Comparison of ENCODE assay signal across 13 cellular contexts in the genomic region with DNA sequence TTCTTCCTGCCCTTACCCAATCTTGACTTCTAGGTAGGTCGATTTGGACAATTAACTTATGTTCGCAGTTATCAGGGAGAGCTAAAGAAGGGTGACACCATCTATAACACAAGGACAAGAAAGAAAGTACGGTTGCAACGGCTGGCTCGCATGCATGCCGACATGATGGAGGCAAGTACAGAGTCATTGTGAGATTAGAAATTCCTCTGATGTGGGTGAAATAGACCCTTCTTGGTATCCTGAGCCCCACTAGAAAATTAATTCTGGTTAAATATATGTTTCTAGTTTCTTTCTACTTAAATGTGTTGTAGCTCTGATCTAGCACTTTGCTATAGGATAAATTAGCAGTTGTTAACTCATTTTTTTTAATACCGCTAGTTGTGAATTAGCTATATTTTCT. TPM values are rescaled to one million over a fixed set of nuclear protein-coding genes. Genes with fewer than 3 reads are reported as not detected.
DNase-seq lines count a peak whose midpoint lies in the region; ATAC-seq and TF ChIP-seq lines count a peak whose summit lies in the region.
"Had no signal": no experiment of that assay in that cellular context is flagged by ENCODE, and none has a peak within 500 bp of the region (broad histone marks: within the 10 kb centered on the region; RNA-seq: fewer than 3 reads in every experiment).

No MANE protein-coding gene starts in this region.

- no peak overlapping the region for H3K4me3 ChIP-seq in GM12865 (ENCODE audit: low read depth, low read length)
- H3K4me3 ChIP-seq: MG63, SJCRH30 had no signal

- H3K27me3 Mint-ChIP-seq in activated naive CD8-positive, alpha-beta T cell treated with anti-CD3 and anti-CD28 coated beads for 36 hours, result no peaks in the 10 kb centered on the region
- H3K27me3 Mint-ChIP-seq in activated naive CD8-positive, alpha-beta T cell treated with anti-CD3 and anti-CD28 coated beads, Interleukin-2, amount 50 U/mL, for 24 hours, result no peaks in the 10 kb centered on the region
- H3K27me3 Mint-ChIP-seq: CD8-positive, alpha-beta memory T cell had no signal

- TF ChIP-seq POLR2A in erythroblast (IDR thresholded peaks at IDR 0.05; ENCODE audit: low read length), result no peak

- H3K27ac ChIP-seq in VCaP, result peak overlapping the region; percentile 8; the same call in 1 of the 2 replicates
- H3K27ac ChIP-seq: SJCRH30 had no signal

- no peak overlapping the region for H3K4me3 Mint-ChIP-seq in activated naive CD8-positive, alpha-beta T cell treated with anti-CD3 and anti-CD28 coated beads for 36 hours
- no peak overlapping the region for H3K4me3 Mint-ChIP-seq in activated naive CD8-positive, alpha-beta T cell treated with anti-CD3 and anti-CD28 coated beads, Interleukin-2, amount 50 U/mL, for 24 hours
- H3K4me3 Mint-ChIP-seq in stimulated activated effector memory CD8-positive, alpha-beta T cell treated with anti-CD3 and anti-CD28 coated beads, Interleukin-12 subunit alpha, Interleukin-12 subunit beta, amount 100 ng/mL, for 72 hours, result no peak overlapping the region

- H3K36me3 Mint-ChIP-seq in activated naive CD8-positive, alpha-beta T cell treated with anti-CD3 and anti-CD28 coated beads for 36 hours, result peaks cover 19% of the 10 kb centered on the region
- peaks cover 51% of the 10 kb centered on the region for H3K36me3 Mint-ChIP-seq in activated naive CD8-positive, alpha-beta T cell treated with anti-CD3 and anti-CD28 coated beads, Interleukin-2, amount 50 U/mL, for 24 hours (ENCODE audit: low read depth)
- peaks cover 99% of the 10 kb centered on the region for H3K36me3 Mint-ChIP-seq in stimulated activated effector memory CD8-positive, alpha-beta T cell treated with anti-CD3 and anti-CD28 coated beads, Interleukin-12 subunit alpha, Interleukin-12 subunit beta, amount 100 ng/mL, for 72 hours

- H3K4me1 Mint-ChIP-seq in activated naive CD8-positive, alpha-beta T cell treated with anti-CD3 and anti-CD28 coated beads for 36 hours, result peaks cover 14% of the 10 kb centered on the region
- peaks cover 13% of the 10 kb centered on the region for H3K4me1 Mint-ChIP-seq in activated naive CD8-positive, alpha-beta T cell treated with anti-CD3 and anti-CD28 coated beads, Interleukin-2, amount 50 U/mL, for 24 hours
- no peaks in the 10 kb centered on the region for H3K4me1 Mint-ChIP-seq in stimulated activated effector memory CD8-positive, alpha-beta T cell treated with anti-CD3 and anti-CD28 coated beads, Interleukin-12 subunit alpha, Interleukin-12 subunit beta, amount 100 ng/mL, for 72 hours

- TF ChIP-seq CTCF in GM12865 (IDR thresholded peaks at IDR 0.05; ENCODE audit: insufficient read depth, low read depth, low read length, missing control alignments) (no peak), VCaP (conservative IDR thresholded peaks at IDR 0.05) (no peak)

- peak; percentile 12 for DNase-seq in activated naive CD8-positive, alpha-beta T cell treated with anti-CD3 and anti-CD28 coated beads for 36 hours
- DNase-seq in activated naive CD8-positive, alpha-beta T cell treated with anti-CD3 and anti-CD28 coated beads, Interleukin-2, amount 50 U/mL, for 24 hours, result no peak
- DNase-seq in GM12865 (ENCODE audit: low read depth), result peak; percentile 5
- no peak for DNase-seq in stimulated activated effector memory CD8-positive, alpha-beta T cell treated with anti-CD3 and anti-CD28 coated beads, Interleukin-12 subunit alpha, Interleukin-12 subunit beta, amount 100 ng/mL, for 72 hours (ENCODE audit: low spot score in 2 of 2)
- DNase-seq in erythroblast (lab: John Stamatoyannopoulos, UW), result no peak
- no peak for DNase-seq in HPDE6-E6E7 (ENCODE audit: extremely low spot score)
- DNase-seq: DND-41, MG63, NCI-H146, NCI-H748 treated with DMSO at 0.1 percent for 48 hours, SJCRH30 had no signal

- ATAC-seq in activated naive CD8-positive, alpha-beta T cell treated with anti-CD3 and anti-CD28 coated beads, Interleukin-2, amount 50 U/mL, for 24 hours, result no peak
- ATAC-seq in stimulated activated effector memory CD8-positive, alpha-beta T cell treated with anti-CD3 and anti-CD28 coated beads, Interleukin-12 subunit alpha, Interleukin-12 subunit beta, amount 100 ng/mL, for 72 hours, result peak; percentile 37

- H3K27ac Mint-ChIP-seq in activated naive CD8-positive, alpha-beta T cell treated with anti-CD3 and anti-CD28 coated beads for 36 hours, result peak overlapping the region; percentile 67
- no peak overlapping the region for H3K27ac Mint-ChIP-seq in activated naive CD8-positive, alpha-beta T cell treated with anti-CD3 and anti-CD28 coated beads, Interleukin-2, amount 50 U/mL, for 24 hours
- no peak overlapping the region for H3K27ac Mint-ChIP-seq in stimulated activated effector memory CD8-positive, alpha-beta T cell treated with anti-CD3 and anti-CD28 coated beads, Interleukin-12 subunit alpha, Interleukin-12 subunit beta, amount 100 ng/mL, for 72 hours

- no peaks in the 10 kb centered on the region for H3K9me3 Mint-ChIP-seq in activated naive CD8-positive, alpha-beta T cell treated with anti-CD3 and anti-CD28 coated beads for 36 hours
- H3K9me3 Mint-ChIP-seq in activated naive CD8-positive, alpha-beta T cell treated with anti-CD3 and anti-CD28 coated beads, Interleukin-2, amount 50 U/mL, for 24 hours, result no peaks in the 10 kb centered on the region
- no peaks in the 10 kb centered on the region for H3K9me3 Mint-ChIP-seq in stimulated activated effector memory CD8-positive, alpha-beta T cell treated with anti-CD3 and anti-CD28 coated beads, Interleukin-12 subunit alpha, Interleukin-12 subunit beta, amount 100 ng/mL, for 72 hours
- H3K9me3 Mint-ChIP-seq: CD8-positive, alpha-beta memory T cell had no signal

RNA-seq across cellular contexts. Expression of a gene that starts 13.6 kb away (rescaled TPM):
- total RNA-seq in activated naive CD8-positive, alpha-beta T cell treated with anti-CD3 and anti-CD28 coated beads for 36 hours, result 1 to 10 TPM; 7.6 to 8.2 TPM
- total RNA-seq: SJCRH30 had no signal

RNA-seq across cellular contexts. Expression of a gene that starts 14.6 kb away (rescaled TPM):
- total RNA-seq in activated naive CD8-positive, alpha-beta T cell treated with anti-CD3 and anti-CD28 coated beads for 36 hours, result 10 to 100 TPM; 82.8 to 89.3 TPM

Comparison
In these comparisons a context has a peak if more than half of its experiments do, and no peak if none do; other contexts are left out.
1. DNase-seq: peak in activated naive CD8-positive, alpha-beta T cell treated with anti-CD3 and anti-CD28 coated beads for 36 hours (single experiment) and GM12865 (single experiment); none in activated naive CD8-positive, alpha-beta T cell treated with anti-CD3 and anti-CD28 coated beads, Interleukin-2, amount 50 U/mL, for 24 hours (single experiment), stimulated activated effector memory CD8-positive, alpha-beta T cell treated with anti-CD3 and anti-CD28 coated beads, Interleukin-12 subunit alpha, Interleukin-12 subunit beta, amount 100 ng/mL, for 72 hours (0 of 2), erythroblast (0 of 2) and HPDE6-E6E7 (single experiment).